ENCODE assay signal across 22 cellular contexts in genomic region chr15:81043568-81044301, GRCh38.
"Had no signal": no experiment of that assay in that cellular context is flagged by ENCODE, and none has a peak within 500 bp of the region (broad histone marks: within the 10 kb centered on the region; RNA-seq: fewer than 3 reads in every experiment).

No MANE protein-coding gene starts in this region.

- FAIRE-seq: astrocyte had no signal

- H3K4me3 ChIP-seq: SK-N-MC had no signal

- H3K27ac ChIP-seq: SK-N-MC had no signal

- ATAC-seq: activated CD8-positive, alpha-beta memory T cell treated with anti-CD3 and anti-CD28 coated beads, Interleukin-2, amount 10 ng/mL, durations not matched to agents 7 days and 5 days; activated CD8-positive, alpha-beta T cell treated with anti-CD3 and anti-CD28 coated beads, Interleukin-2, amount 10 ng/mL, durations not matched to agents 7 days and 5 days; activated T-cell treated with anti-CD3 and anti-CD28 coated beads, Interleukin-2, amount 50 U/mL, for 4 hours; activated T-helper 17 cell treated with anti-CD3 and anti-CD28 coated beads, Interleukin-2, amount 50 U/mL, for 72 hours; Panc1; Right ventricle myocardium inferior; T-cell; WTC11 had no signal

- DNase-seq: activated CD4-positive, alpha-beta T cell treated with anti-CD3 and anti-CD28 coated beads for 48 hours; activated CD4-positive, alpha-beta T cell treated with anti-CD3 and anti-CD28 coated beads, Interleukin-2, amount 50 U/mL, for 4 hours; activated CD4-positive, CD25-positive, alpha-beta regulatory T cell treated with anti-CD3 and anti-CD28 coated beads, Interleukin-2, amount 50 U/mL, for 72 hours; activated CD8-positive, alpha-beta memory T cell treated with anti-CD3 and anti-CD28 coated beads, Interleukin-2, amount 10 ng/mL, durations not matched to agents 7 days and 5 days; activated CD8-positive, alpha-beta T cell treated with anti-CD3 and anti-CD28 coated beads, Interleukin-2, amount 10 ng/mL, durations not matched to agents 7 days and 5 days; activated gamma-delta T cell; activated naive CD4-positive, alpha-beta T cell treated with anti-CD3 and anti-CD28 coated beads for 36 hours; activated T-cell treated with anti-CD3 and anti-CD28 coated beads, Interleukin-2, amount 50 U/mL, for 4 hours; amygdala; NCI-H187 treated with DMSO at 0.1 percent for 48 hours; NCI-H2081 treated with DMSO at 0.1 percent for 48 hours; NCI-H446 treated with DMSO at 0.1 percent for 48 hours; NCI-H524 treated with DMSO at 0.1 percent for 48 hours; NCI-H748 treated with DMSO at 0.1 percent for 48 hours; RPMI8226; T-cell had no signal
